In genomic region chr10:90222372-90222771, GRCh38 we compare ENCODE assay signal across 13 cellular contexts.
DNase-seq lines count a peak whose midpoint lies in the region; TF ChIP-seq lines count a peak whose summit lies in the region.
"Had no signal": no experiment of that assay in that cellular context is flagged by ENCODE, and none has a peak within 500 bp of the region (broad histone marks: within the 10 kb centered on the region; RNA-seq: fewer than 3 reads in every experiment).

No MANE protein-coding gene starts in this region.

- 0% methylated on average over 2 of the region's 4 CpGs for WGBS in mesenchymal stem cell
- 52 to 80% (median 64%) methylated on average over 4 of the region's 4 CpGs for WGBS in spleen, 5 donors

- TF ChIP-seq CTCF in BJ (IDR thresholded peaks at IDR 0.05; ENCODE audit: insufficient read depth, low read depth, low read length) (no peak), Caco-2 (IDR thresholded peaks at IDR 0.05; ENCODE audit: insufficient read depth in 1 of 2, low read depth in 1 of 2, low read length in 1 of 2, severe bottlenecking in 1 of 2, unreplicated experiment in 1 of 2) (no peak), spleen (IDR thresholded peaks at IDR 0.05 in 8 of 11, conservative IDR thresholded peaks at IDR 0.05 in 3 of 11) (no peak)

- CTCF ChIA-PET in BJ (lab: Yijun Ruan, JAX) (no interaction called here), Caco-2 (lab: Charles Lee) (no interaction called here)

- H2BK12ac ChIP-seq in mesenchymal stem cell (ENCODE audit: low read length in 2 of 2) = no peak overlapping the region

- H2BK120ac ChIP-seq in mesenchymal stem cell (ENCODE audit: low read depth, low read length) = no peak overlapping the region

- no peak overlapping the region for H2BK5ac ChIP-seq in mesenchymal stem cell (ENCODE audit: low read depth, low read length, poor library complexity, severe bottlenecking)

- H3K79me1 ChIP-seq in mesenchymal stem cell (replicated peaks; ENCODE audit: low read length, poor library complexity, severe bottlenecking) = no peaks in the 10 kb centered on the region

- H3K27ac ChIP-seq in mesenchymal stem cell (ENCODE audit: low read length, poor library complexity, severe bottlenecking) (no peak overlapping the region), spleen (no peak overlapping the region)
- H3K27ac ChIP-seq: upper lobe of right lung had no signal

- no peaks in the 10 kb centered on the region for H3K9me3 Mint-ChIP-seq in Caco-2 (ENCODE audit: unreplicated experiment)

- no TSS peak for BruUV-seq in Caco-2 (replicated peaks; lab: Mats Ljungman, UMichigan)

- H2BK15ac ChIP-seq in mesenchymal stem cell (ENCODE audit: low read depth, poor library complexity, severe bottlenecking) = no peak overlapping the region

- H3K4me3 ChIP-seq in BJ (ENCODE audit: low read depth, low read length) = no peak overlapping the region
- no peak overlapping the region for H3K4me3 ChIP-seq in mesenchymal stem cell (ENCODE audit: insufficient read depth in 1 of 2, low read depth in 1 of 2, low read length in 2 of 2)
- no peak overlapping the region for H3K4me3 ChIP-seq in Caco-2 (ENCODE audit: low read depth, low read length)
- H3K4me3 ChIP-seq in spleen = no peak overlapping the region
- H3K4me3 ChIP-seq: upper lobe of right lung had no signal

- peaks cover 3% of the 10 kb centered on the region for H3K27me3 ChIP-seq in BJ (ENCODE audit: control insufficient read depth, insufficient read depth, low read length)
- no peaks in the 10 kb centered on the region for H3K27me3 ChIP-seq in mesenchymal stem cell (ENCODE audit: control insufficient read depth in 1 of 2, insufficient read depth in 1 of 2, low read length in 2 of 2)
- H3K27me3 ChIP-seq in Caco-2 (replicated peaks; ENCODE audit: control insufficient read depth, insufficient read depth, low read length) = no peaks in the 10 kb centered on the region
- H3K27me3 ChIP-seq in spleen (replicated peaks in 1 of 7) = no peaks in the 10 kb centered on the region
- H3K27me3 ChIP-seq: upper lobe of right lung had no signal

- H3K9ac ChIP-seq in mesenchymal stem cell (ENCODE audit: low read length) = no peak overlapping the region

- peaks cover 10% of the 10 kb centered on the region for H3K4me1 Mint-ChIP-seq in Caco-2 (ENCODE audit: low read depth, unreplicated experiment)

- H3K14ac ChIP-seq in mesenchymal stem cell (ENCODE audit: low read length in 2 of 2) = no peak overlapping the region

- peaks cover 2% of the 10 kb centered on the region for H3K27me3 Mint-ChIP-seq in Caco-2 (ENCODE audit: insufficient read depth, unreplicated experiment)

- H3K36me3 ChIP-seq in BJ (ENCODE audit: control insufficient read depth, insufficient read depth, low read length) = no peaks in the 10 kb centered on the region
- H3K36me3 ChIP-seq in mesenchymal stem cell (ENCODE audit: control insufficient read depth in 1 of 2, insufficient read depth in 2 of 2, low read depth in 1 of 2, low read length in 2 of 2) = no peaks in the 10 kb centered on the region
- H3K36me3 ChIP-seq in Caco-2 (ENCODE audit: control insufficient read depth, insufficient read depth, low read length) = no peaks in the 10 kb centered on the region
- H3K36me3 ChIP-seq in spleen = no peaks in the 10 kb centered on the region
- H3K36me3 ChIP-seq: upper lobe of right lung had no signal

- intact Hi-C loops in Caco-2 (cut with micrococcal nuclease; ENCODE audit: unreplicated experiment) (no loop called here), spleen (cut with DNase I; ENCODE audit: low total_unique reads) (no loop called here)

- no peak overlapping the region for H3K27ac Mint-ChIP-seq in Caco-2 (ENCODE audit: unreplicated experiment)

- no peak overlapping the region for H3K4me3 Mint-ChIP-seq in Caco-2 (ENCODE audit: unreplicated experiment)

- H3K18ac ChIP-seq in mesenchymal stem cell (ENCODE audit: low read depth in 1 of 2, low read length in 2 of 2) = no peak overlapping the region

- H3K4me2 ChIP-seq in mesenchymal stem cell (ENCODE audit: low read length, poor library complexity, severe bottlenecking) = no peak overlapping the region

- no peak overlapping the region for H2AK5ac ChIP-seq in mesenchymal stem cell (ENCODE audit: low read length, severe bottlenecking)

- DNase-seq in BJ (ENCODE audit: low read depth) = peak; percentile 62
- peak; percentile 56 for DNase-seq in NCI-H226
- peak; percentile 20 for DNase-seq in dermis blood vessel endothelial cell
- peak; percentile 81 for DNase-seq in mesenchymal stem cell
- no peak for DNase-seq in NCI-H1048 (lab: John Stamatoyannopoulos, UW)
- no peak for DNase-seq in Caco-2
- DNase-seq in DMS79 treated with DMSO at 0.1 percent for 48 hours (lab: John Stamatoyannopoulos, UW) = no peak
- no peak for DNase-seq in spleen
- DNase-seq: AML-193; effector CD4-positive, alpha-beta T cell; MM.1S; NCI-H2227 treated with DMSO at 0.1 percent for 48 hours; upper lobe of right lung had no signal

- H4K8ac ChIP-seq in mesenchymal stem cell (ENCODE audit: low read length) = no peak overlapping the region

- H4K91ac ChIP-seq in mesenchymal stem cell (ENCODE audit: low read length) = no peak overlapping the region

- TF ChIP-seq POLR2A in spleen (IDR thresholded peaks at IDR 0.05) = no peak

- POLR2A ChIA-PET in BJ (lab: Charles Lee) = no interaction called here
- POLR2A ChIA-PET in Caco-2 (lab: Charles Lee) = no interaction called here

- H3K9me3 ChIP-seq in mesenchymal stem cell (ENCODE audit: control insufficient read depth, low read length) = no peaks in the 10 kb centered on the region
- H3K9me3 ChIP-seq in Caco-2 = no peaks in the 10 kb centered on the region
- no peaks in the 10 kb centered on the region for H3K9me3 ChIP-seq in spleen
- H3K9me3 ChIP-seq: upper lobe of right lung had no signal

- H3K4me1 ChIP-seq in mesenchymal stem cell (ENCODE audit: control insufficient read depth, insufficient read depth, low read depth, low read length) (peaks cover 2% of the 10 kb centered on the region), Caco-2 (no peaks in the 10 kb centered on the region), spleen (no peaks in the 10 kb centered on the region)
- H3K4me1 ChIP-seq: upper lobe of right lung had no signal

- H3K4ac ChIP-seq in mesenchymal stem cell (ENCODE audit: low read depth in 1 of 2, low read length in 2 of 2) = no peak overlapping the region

- H3K23ac ChIP-seq in mesenchymal stem cell (ENCODE audit: low read length in 2 of 2) = no peak overlapping the region

- no peaks in the 10 kb centered on the region for H3K36me3 Mint-ChIP-seq in Caco-2 (ENCODE audit: insufficient read depth, unreplicated experiment)

- H2AFZ ChIP-seq in mesenchymal stem cell (ENCODE audit: low read depth, low read length) = no peak overlapping the region

Comparison
In these comparisons a context has a peak if more than half of its experiments do, and no peak if none do; other contexts are left out.
1. DNase-seq: peak in BJ (single experiment), NCI-H226 (single experiment), dermis blood vessel endothelial cell (single experiment) and mesenchymal stem cell (single experiment); none in NCI-H1048 (single experiment), Caco-2 (0 of 2), DMS79 treated with DMSO at 0.1 percent for 48 hours (single experiment) and spleen (single experiment).